1 cellular context compared by ENCODE assay signal in genomic region chr6:169564453-169565240, GRCh38.
TF ChIP-seq lines count a peak whose summit lies in the region.

No MANE protein-coding gene starts in this region.

TF ChIP-seq in HEK293, 187 proteins besides CTCF, POLR2A, EP300 and RAD21 (continued from another document):
- TF ChIP-seq REST (tag by site-specific recombination; IDR thresholded peaks at IDR 0.05) = peak; percentile 61
